In genomic region chr2:227759411-227760113, GRCh38 we compare ENCODE assay signal across 1 cellular context.
TF ChIP-seq lines count a peak whose summit lies in the region.

No MANE protein-coding gene starts in this region.

TF ChIP-seq in HepG2, 621 proteins besides CTCF, POLR2A, EP300 and RAD21 (continues in another document):
- no peak for TF ChIP-seq SNAPC4 (CRISPR knock-in tag; IDR thresholded peaks at IDR 0.05)
- TF ChIP-seq RCOR2 (CRISPR knock-in tag; IDR thresholded peaks at IDR 0.05), result peak; percentile 61; the same call in 1 of the 2 replicates
- no peak for TF ChIP-seq KDM5A (IDR thresholded peaks at IDR 0.05; ENCODE audit: borderline replicate concordance, low read length)
- no peak for TF ChIP-seq GATAD1 (CRISPR knock-in tag; IDR thresholded peaks at IDR 0.05)
- no peak for TF ChIP-seq ZNF749 (CRISPR knock-in tag; IDR thresholded peaks at IDR 0.05; ENCODE audit: borderline replicate concordance)
- TF ChIP-seq SNAI1 (CRISPR knock-in tag; IDR thresholded peaks at IDR 0.05; ENCODE audit: borderline replicate concordance), result peak; percentile 86; the same call in 1 of the 2 replicates
- 0 out of 2 replicates have a peak, but pooled peaks have one; percentile 46 for TF ChIP-seq ZFP36L1 (CRISPR knock-in tag; IDR thresholded peaks at IDR 0.05)
- TF ChIP-seq KLF16 (CRISPR knock-in tag; IDR thresholded peaks at IDR 0.05), result peak in 1 of 2 experiments; percentile 31; a peak in 1 of 4 replicates
- TF ChIP-seq SRSF4 (IDR thresholded peaks at IDR 0.05; ENCODE audit: low read depth, low read length, poor library complexity, severe bottlenecking), result no peak
- TF ChIP-seq NR2F1 (CRISPR knock-in tag; IDR thresholded peaks at IDR 0.05), result peak; percentile 57 to 91
- TF ChIP-seq ZSCAN29 (CRISPR knock-in tag; conservative IDR thresholded peaks at IDR 0.05), result no peak
- peak; percentile 62; the same call in 1 of the 2 replicates for TF ChIP-seq AHDC1 (CRISPR knock-in tag; IDR thresholded peaks at IDR 0.05; ENCODE audit: borderline replicate concordance)
- peak; percentile 62; the same call in 1 of the 2 replicates for TF ChIP-seq ZNF788 (CRISPR knock-in tag; IDR thresholded peaks at IDR 0.05; ENCODE audit: borderline replicate concordance)
- TF ChIP-seq TRIM24 (CRISPR knock-in tag; IDR thresholded peaks at IDR 0.05), result peak; percentile 77; the same call in 1 of the 2 replicates
- peak; percentile 44; the same call in 1 of the 2 replicates for TF ChIP-seq ZSCAN5A (CRISPR knock-in tag; IDR thresholded peaks at IDR 0.05; ENCODE audit: borderline replicate concordance)
- no peak for TF ChIP-seq MEF2D (CRISPR knock-in tag; IDR thresholded peaks at IDR 0.05)
- TF ChIP-seq SOX5 (CRISPR knock-in tag; IDR thresholded peaks at IDR 0.05; ENCODE audit: borderline replicate concordance), result peak; percentile 90
- TF ChIP-seq ATF1 (CRISPR knock-in tag; IDR thresholded peaks at IDR 0.05), result peak; percentile 81
- peak; percentile 44; the same call in 1 of the 2 replicates for TF ChIP-seq DPF2 (CRISPR knock-in tag; IDR thresholded peaks at IDR 0.05; ENCODE audit: borderline replicate concordance, low read depth)
- TF ChIP-seq KLF15 (CRISPR knock-in tag; IDR thresholded peaks at IDR 0.05; ENCODE audit: borderline replicate concordance), result no peak
- peak; percentile 66; the same call in 1 of the 2 replicates for TF ChIP-seq ZMYM4 (CRISPR knock-in tag; IDR thresholded peaks at IDR 0.05)
- peak; percentile 94 for TF ChIP-seq ONECUT2 (CRISPR knock-in tag; IDR thresholded peaks at IDR 0.05)
- TF ChIP-seq HOXD1 (CRISPR knock-in tag; IDR thresholded peaks at IDR 0.05), result peak; percentile 92
- TF ChIP-seq RNF2 (conservative IDR thresholded peaks at IDR 0.05; ENCODE audit: low read depth), result no peak
- no peak for TF ChIP-seq CAMTA2 (CRISPR knock-in tag; IDR thresholded peaks at IDR 0.05; ENCODE audit: borderline replicate concordance)
- peak; percentile 43; the same call in 1 of the 2 replicates for TF ChIP-seq ZHX2 (IDR thresholded peaks at IDR 0.05; ENCODE audit: low read depth)
- no peak for TF ChIP-seq ZHX2 (CRISPR knock-in tag; IDR thresholded peaks at IDR 0.05; ENCODE audit: borderline replicate concordance)
- no peak for TF ChIP-seq SUZ12 (IDR thresholded peaks at IDR 0.05; ENCODE audit: low read depth, low read length)
- TF ChIP-seq MED13 (CRISPR knock-in tag; IDR thresholded peaks at IDR 0.05), result 0 out of 2 replicates have a peak, but pooled peaks have one; percentile 62
- no peak for TF ChIP-seq NBN (conservative IDR thresholded peaks at IDR 0.05)
- TF ChIP-seq CEBPB (IDR thresholded peaks at IDR 0.05; ENCODE audit: borderline replicate concordance, low read depth, low read length), result no peak
- peak; percentile 47; the same call in 1 of the 2 replicates for TF ChIP-seq ISL2 (CRISPR knock-in tag; IDR thresholded peaks at IDR 0.05)
- TF ChIP-seq THAP9 (CRISPR knock-in tag; IDR thresholded peaks at IDR 0.05; ENCODE audit: borderline replicate concordance), result 0 out of 2 replicates have a peak, but pooled peaks have one; percentile 41
- peak; percentile 53; the same call in 1 of the 2 replicates for TF ChIP-seq ZBTB21 (CRISPR knock-in tag; IDR thresholded peaks at IDR 0.05)
- peak; percentile 92 for TF ChIP-seq SOX13 (IDR thresholded peaks at IDR 0.05)
- peak in 1 of 2 experiments; percentile 94; a peak in 2 of 4 replicates for TF ChIP-seq SOX13 (CRISPR knock-in tag; conservative IDR thresholded peaks at IDR 0.05 in 1 of 2, IDR thresholded peaks at IDR 0.05 in 1 of 2)
- no peak for TF ChIP-seq NFE2L1 (CRISPR knock-in tag; IDR thresholded peaks at IDR 0.05; ENCODE audit: borderline replicate concordance)
